Comparison of ENCODE assay signal across 8 cellular contexts in genomic region chr7:139230774-139231512, GRCh38. TPM values are rescaled to one million over a fixed set of nuclear protein-coding genes. Genes with fewer than 3 reads are reported as not detected.
A peak's percentile ranks its signal among the peaks of the same experiment; 100 is the strongest.
DNase-seq lines count a peak whose midpoint lies in the region; ATAC-seq and TF ChIP-seq lines count a peak whose summit lies in the region.

Gene UBN2 (plus strand): TSS chr7:139231237. CDS start chr7:139231485, 248 bp downstream.

- peaks cover 10% of the 10 kb centered on the region; the same call in 1 of the 3 replicates for H3K9me3 Mint-ChIP-seq in GM23338
- H3K9me3 Mint-ChIP-seq in naive thymus-derived CD8-positive, alpha-beta T cell: no peaks in the 10 kb centered on the region

- H4K20me1 ChIP-seq in DOHH2 (ENCODE audit: control insufficient read depth, insufficient read depth, low read depth, low read length) (no peaks in the 10 kb centered on the region), GM23338 (replicated peaks; ENCODE audit: insufficient read depth) (no peaks in the 10 kb centered on the region)

- peaks cover 5% of the 10 kb centered on the region for H3K27me3 Mint-ChIP-seq in GM23338 (ENCODE audit: insufficient read depth, low read depth, poor library complexity)
- H3K27me3 Mint-ChIP-seq in naive thymus-derived CD8-positive, alpha-beta T cell: no peaks in the 10 kb centered on the region

- H3K27ac ChIP-seq in DOHH2 (ENCODE audit: low read depth, low read length) (peak within 1 kb of the TSS; percentile 45), GM23338 (ENCODE audit: low read depth) (peak within 1 kb of the TSS; percentile 90)

- no peaks in the 10 kb centered on the region for H3K9me3 ChIP-seq in DOHH2 (ENCODE audit: control insufficient read depth, insufficient read depth, low read length)

- peaks cover 11% of the 10 kb centered on the region for H3K27me3 ChIP-seq in DOHH2 (ENCODE audit: control insufficient read depth, low read length)
- H3K27me3 ChIP-seq in GM23338 (ENCODE audit: insufficient read depth): no peaks in the 10 kb centered on the region

- DNase-seq in GM23338 (ENCODE audit: low spot score) (peak; percentile 98), LHCN-M2 (ENCODE audit: low read depth) (peak; percentile 98), RPMI8226 (peak; percentile 98), fibroblast of mammary gland (ENCODE audit: low read depth) (peak; percentile 96)
- peak; percentile 76 to 85 for DNase-seq in activated T-helper 1 cell treated with anti-CD3 and anti-CD28 coated beads, Interleukin-2, amount 50 U/mL, for 16 hours (ENCODE audit: low read depth in 1 of 2, low spot score in 1 of 2)
- peak; percentile 79 to 94 (median 83) for DNase-seq in naive thymus-derived CD8-positive, alpha-beta T cell
- peak; percentile 69 to 87 (median 78) for DNase-seq in stimulated activated naive CD4-positive, alpha-beta T cell (lab: John Stamatoyannopoulos, UW)

- TF ChIP-seq CTCF in DOHH2 (IDR thresholded peaks at IDR 0.05; ENCODE audit: low read depth, low read length, poor library complexity, severe bottlenecking) (no peak), GM23338 (conservative IDR thresholded peaks at IDR 0.05; ENCODE audit: low read depth in 2 of 2) (no peak), fibroblast of mammary gland (conservative IDR thresholded peaks at IDR 0.05; ENCODE audit: control insufficient read depth, insufficient read depth, low read depth, low read length) (no peak)

- H3K4me3 Mint-ChIP-seq in GM23338: peak within 1 kb of the TSS; percentile 95
- H3K4me3 Mint-ChIP-seq in naive thymus-derived CD8-positive, alpha-beta T cell: peak within 1 kb of the TSS; percentile 98 to 100 (median 99)

- H3K36me3 ChIP-seq in DOHH2 (ENCODE audit: control insufficient read depth, low read length) (peaks cover 2% of the 10 kb centered on the region; the same call in 1 of the 2 replicates), GM23338 (ENCODE audit: insufficient read depth) (no peaks in the 10 kb centered on the region)

- H3K4me1 ChIP-seq in DOHH2 (ENCODE audit: control insufficient read depth, low read length): peaks cover 25% of the 10 kb centered on the region
- peaks cover 22% of the 10 kb centered on the region for H3K4me1 ChIP-seq in GM23338 (ENCODE audit: insufficient read depth)

- peak within 1 kb of the TSS; percentile 80 for H3K4me2 ChIP-seq in DOHH2 (ENCODE audit: low read length)
- peak within 1 kb of the TSS; percentile 83 for H3K4me2 ChIP-seq in GM23338

- peak within 1 kb of the TSS; percentile 92 for H2AFZ ChIP-seq in GM23338

- POLR2A ChIA-PET in naive thymus-derived CD8-positive, alpha-beta T cell (lab: Charles Lee): interaction anchor here (0.6 to 2.5 kb wide), 4 partner anchors 109 to 1783 kb away, joined by 3 to 9 read pairs (median 4); partner anchors contain the start of gene MRPS33

- H3K4me3 ChIP-seq in DOHH2 (ENCODE audit: low read length) (peak within 1 kb of the TSS; percentile 93), GM23338 (peak within 1 kb of the TSS; percentile 92), fibroblast of mammary gland (ENCODE audit: control insufficient read depth, low read depth, low read length) (peak within 1 kb of the TSS; percentile 93)

- H3K4me1 Mint-ChIP-seq in GM23338: peaks cover 12% of the 10 kb centered on the region
- peaks cover 22 to 45% (median 36%) of the 10 kb centered on the region in 4 donors for H3K4me1 Mint-ChIP-seq in naive thymus-derived CD8-positive, alpha-beta T cell

- H3F3A ChIP-seq in DOHH2 (ENCODE audit: control insufficient read depth, insufficient read depth): no peaks in the 10 kb centered on the region
- H3F3A ChIP-seq in GM23338 (replicated peaks; ENCODE audit: low read depth): no peaks in the 10 kb centered on the region

- H3K9me2 ChIP-seq in DOHH2 (replicated peaks; ENCODE audit: control insufficient read depth, low read length): no peaks in the 10 kb centered on the region
- no peaks in the 10 kb centered on the region for H3K9me2 ChIP-seq in GM23338 (ENCODE audit: insufficient read depth)

- peak; percentile 93 for ATAC-seq in GM23338
- ATAC-seq in naive thymus-derived CD8-positive, alpha-beta T cell: peak; percentile 76 to 81

- H3K79me2 ChIP-seq in DOHH2 (ENCODE audit: control insufficient read depth, low read length) (peaks cover 45% of the 10 kb centered on the region), GM23338 (replicated peaks; ENCODE audit: insufficient read depth) (peaks cover 40% of the 10 kb centered on the region)

- H3K36me3 Mint-ChIP-seq in GM23338 (ENCODE audit: low read depth): peaks cover 8% of the 10 kb centered on the region; the same call in 2 of the 3 replicates
- peaks cover 0 to 3% (median 3%) of the 10 kb centered on the region in 3 donors for H3K36me3 Mint-ChIP-seq in naive thymus-derived CD8-positive, alpha-beta T cell

- peak within 1 kb of the TSS; percentile 89 for H3K27ac Mint-ChIP-seq in GM23338
- H3K27ac Mint-ChIP-seq in naive thymus-derived CD8-positive, alpha-beta T cell: peak within 1 kb of the TSS; percentile 96 to 99 (median 98)

TF ChIP-seq in GM23338, 12 proteins besides CTCF, POLR2A, EP300 and RAD21 (continues in another document):
- TF ChIP-seq, protein P1, sequence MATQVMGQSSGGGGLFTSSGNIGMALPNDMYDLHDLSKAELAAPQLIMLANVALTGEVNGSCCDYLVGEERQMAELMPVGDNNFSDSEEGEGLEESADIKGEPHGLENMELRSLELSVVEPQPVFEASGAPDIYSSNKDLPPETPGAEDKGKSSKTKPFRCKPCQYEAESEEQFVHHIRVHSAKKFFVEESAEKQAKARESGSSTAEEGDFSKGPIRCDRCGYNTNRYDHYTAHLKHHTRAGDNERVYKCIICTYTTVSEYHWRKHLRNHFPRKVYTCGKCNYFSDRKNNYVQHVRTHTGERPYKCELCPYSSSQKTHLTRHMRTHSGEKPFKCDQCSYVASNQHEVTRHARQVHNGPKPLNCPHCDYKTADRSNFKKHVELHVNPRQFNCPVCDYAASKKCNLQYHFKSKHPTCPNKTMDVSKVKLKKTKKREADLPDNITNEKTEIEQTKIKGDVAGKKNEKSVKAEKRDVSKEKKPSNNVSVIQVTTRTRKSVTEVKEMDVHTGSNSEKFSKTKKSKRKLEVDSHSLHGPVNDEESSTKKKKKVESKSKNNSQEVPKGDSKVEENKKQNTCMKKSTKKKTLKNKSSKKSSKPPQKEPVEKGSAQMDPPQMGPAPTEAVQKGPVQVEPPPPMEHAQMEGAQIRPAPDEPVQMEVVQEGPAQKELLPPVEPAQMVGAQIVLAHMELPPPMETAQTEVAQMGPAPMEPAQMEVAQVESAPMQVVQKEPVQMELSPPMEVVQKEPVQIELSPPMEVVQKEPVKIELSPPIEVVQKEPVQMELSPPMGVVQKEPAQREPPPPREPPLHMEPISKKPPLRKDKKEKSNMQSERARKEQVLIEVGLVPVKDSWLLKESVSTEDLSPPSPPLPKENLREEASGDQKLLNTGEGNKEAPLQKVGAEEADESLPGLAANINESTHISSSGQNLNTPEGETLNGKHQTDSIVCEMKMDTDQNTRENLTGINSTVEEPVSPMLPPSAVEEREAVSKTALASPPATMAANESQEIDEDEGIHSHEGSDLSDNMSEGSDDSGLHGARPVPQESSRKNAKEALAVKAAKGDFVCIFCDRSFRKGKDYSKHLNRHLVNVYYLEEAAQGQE (IDR thresholded peaks at IDR 0.05; ENCODE audit: unreplicated experiment): no peak
- TF ChIP-seq STAT1 (IDR thresholded peaks at IDR 0.05; ENCODE audit: unreplicated experiment) (no peak), ZNF331 (CRISPR knock-in tag; IDR thresholded peaks at IDR 0.05; ENCODE audit: low read depth) (no peak), JUNB (IDR thresholded peaks at IDR 0.05; ENCODE audit: unreplicated experiment) (no peak), ETS1 (IDR thresholded peaks at IDR 0.05) (peak; percentile 68), ZNF114 (CRISPR knock-in tag; IDR thresholded peaks at IDR 0.05) (no peak), POLR2AphosphoS5 (IDR thresholded peaks at IDR 0.05; ENCODE audit: low read depth) (peak; percentile 89)

RNA-seq across cellular contexts. Expression of gene UBN2, which starts in this region (rescaled TPM):
- total RNA-seq in GM23338 (2014; rRNA removed; shearing (Covaris generic)): 25.4 and 26.6 TPM in 2 replicates
- 17.8 and 18.5 TPM in 2 replicates for polyA plus RNA-seq in GM23338 (2016; fragmentation: Nextera tagmentation; extraction: Ambion mirVana)
- total RNA-seq in LHCN-M2 (2014; rRNA removed): 3.9 and 5.3 TPM in 2 replicates
- 0.89 TPM for polyA plus RNA-seq in LHCN-M2 (2012)
- 10 to 100 TPM; 29.3 to 31.5 TPM for total RNA-seq in naive thymus-derived CD8-positive, alpha-beta T cell
- 1 to 10 TPM; 3.5 to 5.9 (median 3.6) TPM for polyA plus RNA-seq in naive thymus-derived CD8-positive, alpha-beta T cell

Comparison
In these comparisons a context has a peak if more than half of its experiments do, and no peak if none do; other contexts are left out.
1. Peak in every context shown above with its lines: DNase-seq, ATAC-seq, H3K4me3 ChIP-seq and H3K27ac ChIP-seq.